8 cellular contexts compared by ENCODE assay signal in genomic region chr1:27348861-27349783, GRCh38. TPM values are rescaled to one million over a fixed set of nuclear protein-coding genes. Genes with fewer than 3 reads are reported as not detected.
A peak's percentile ranks its signal among the peaks of the same experiment; 100 is the strongest.
DNase-seq lines count a peak whose midpoint lies in the region; ATAC-seq and TF ChIP-seq lines count a peak whose summit lies in the region.

No MANE protein-coding gene starts in this region.

- H3K4me1 ChIP-seq in ovary (ENCODE audit: insufficient read depth): peaks cover 8% of the 10 kb centered on the region

- WGBS in ovary, 3 donors: 19 to 27% (median 20%) methylated on average over 44 to 51 of the region's 51 CpGs

- intact Hi-C loops in ovary (cut with DNase I): no loop called here

- H3K4me1 Mint-ChIP-seq in activated T-cell treated with anti-CD3 and anti-CD28 coated beads, Interleukin-2, amount 50 U/mL, for 24 hours (ENCODE audit: low read depth): peaks cover 23% of the 10 kb centered on the region

- no peaks in the 10 kb centered on the region for H3K9me3 Mint-ChIP-seq in activated T-cell treated with anti-CD3 and anti-CD28 coated beads, Interleukin-2, amount 50 U/mL, for 24 hours

- no peak for TF ChIP-seq POLR2A in ovary (IDR thresholded peaks at IDR 0.05)

- no peaks in the 10 kb centered on the region for H3K27me3 Mint-ChIP-seq in activated T-cell treated with anti-CD3 and anti-CD28 coated beads, Interleukin-2, amount 50 U/mL, for 24 hours

- no peak for TF ChIP-seq EP300 in ovary (IDR thresholded peaks at IDR 0.05)

- peak overlapping the region; percentile 45 for H3K4me3 ChIP-seq in ovary

- H3K27ac Mint-ChIP-seq in activated T-cell treated with anti-CD3 and anti-CD28 coated beads, Interleukin-2, amount 50 U/mL, for 24 hours: peak overlapping the region; percentile 55

- DNase-seq in DMS79 (lab: John Stamatoyannopoulos, UW): peak; percentile 73
- peak; percentile 75 for DNase-seq in NCI-H146 (lab: John Stamatoyannopoulos, UW)
- peak; percentile 65 for DNase-seq in activated T-cell treated with anti-CD3 and anti-CD28 coated beads, Interleukin-2, amount 50 U/mL, for 24 hours
- peak; percentile 49 for DNase-seq in germinal center (ENCODE audit: low spot score)
- peak in 1 of 5 donors; percentile 35 for DNase-seq in ovary
- DNase-seq in cortex of kidney (lab: John Stamatoyannopoulos, UW): no peak

- no peaks in the 10 kb centered on the region for H3K36me3 ChIP-seq in ovary

- no peaks in the 10 kb centered on the region for H3K9me3 ChIP-seq in ovary

- no peak for TF ChIP-seq CTCF in ovary (IDR thresholded peaks at IDR 0.05)

- no peak overlapping the region for H3K27ac ChIP-seq in ovary

- H3K36me3 Mint-ChIP-seq in activated T-cell treated with anti-CD3 and anti-CD28 coated beads, Interleukin-2, amount 50 U/mL, for 24 hours (ENCODE audit: low read depth): peaks cover 9% of the 10 kb centered on the region

- H3K27me3 ChIP-seq in ovary: no peaks in the 10 kb centered on the region

- no peak for ATAC-seq in GM19467 (IDR thresholded peaks at IDR 0.05; ENCODE audit: unreplicated experiment)
- no peak for ATAC-seq in GM21786 (IDR thresholded peaks at IDR 0.05; ENCODE audit: unreplicated experiment)

- H3K4me3 Mint-ChIP-seq in activated T-cell treated with anti-CD3 and anti-CD28 coated beads, Interleukin-2, amount 50 U/mL, for 24 hours: peak overlapping the region; percentile 54

RNA-seq across cellular contexts. Expression of gene SYTL1, which starts 7.3 kb away (rescaled TPM):
- total RNA-seq in ovary: 10 to 100 TPM in 1 of 7 donors, 1 to 10 TPM in 4, under 1 TPM in 2; 0.43 to 20.9 (median 3.4) TPM
- 1 to 10 TPM in 1 of 2 donors, under 1 TPM in 1; 0.15 to 1.4 TPM for polyA plus RNA-seq in ovary

RNA-seq across cellular contexts. Expression of gene MAP3K6, which starts 17.6 kb away (rescaled TPM):
- total RNA-seq in ovary: 10 to 100 TPM; 10.3 to 45.9 (median 19.0) TPM
- polyA plus RNA-seq in ovary: 10 to 100 TPM in 1 of 2 donors, 1 to 10 TPM in 1; 5.1 to 14.2 TPM

RNA-seq across cellular contexts. Expression of gene FCN3, which starts 25.5 kb away (rescaled TPM):
- 1 to 10 TPM in 4 of 7 donors, under 1 TPM in 3; 0.35 to 7.6 (median 1.2) TPM for total RNA-seq in ovary
- 1 to 10 TPM; 2.5 to 6.5 TPM for polyA plus RNA-seq in ovary

RNA-seq across cellular contexts. Expression of gene TMEM222, which starts 27.2 kb away (rescaled TPM):
- total RNA-seq in ovary: 10 to 100 TPM; 12.9 to 52.5 (median 36.5) TPM
- 10 to 100 TPM; 14.8 to 50.8 TPM for polyA plus RNA-seq in ovary

RNA-seq across cellular contexts. Expression of gene CD164L2, which starts 34.0 kb away (rescaled TPM):
- 10 to 100 TPM in 1 of 7 donors, 1 to 10 TPM in 1, under 1 TPM in 3, not detected in 2; 0.52 to 15.5 (median 0.89) TPM for total RNA-seq in ovary
- polyA plus RNA-seq in ovary: under 1 TPM in 1 of 2 donors, not detected in 1; 0.06 TPM
